21 cellular contexts compared by ENCODE assay signal in the genomic region with DNA sequence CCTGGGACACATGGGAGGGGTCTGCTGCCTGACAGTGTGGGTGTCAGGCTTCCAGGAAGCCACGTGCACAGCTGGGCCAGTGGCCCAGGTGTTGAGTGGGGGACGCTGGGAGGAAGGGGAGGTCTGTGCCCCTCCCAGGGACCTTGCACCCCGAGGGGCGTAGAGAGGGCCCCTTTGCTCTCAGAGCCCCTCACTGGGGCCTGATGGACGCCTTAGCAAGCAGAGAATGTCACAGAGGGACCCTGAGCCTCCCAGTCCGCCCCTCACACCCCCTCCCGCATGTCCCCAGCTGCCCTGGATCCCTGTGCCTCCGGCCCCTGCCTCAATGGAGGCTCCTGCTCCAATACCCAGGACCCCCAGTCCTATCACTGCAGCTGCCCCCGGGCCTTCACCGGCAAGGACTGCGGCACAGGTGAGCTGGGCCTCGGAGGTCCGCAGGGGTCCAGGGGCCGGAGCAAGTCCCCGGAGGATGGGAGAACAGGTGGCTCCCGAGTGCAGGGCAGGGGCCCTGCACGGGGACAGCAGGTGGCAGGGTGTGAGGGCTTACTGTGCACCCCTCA. TPM values are rescaled to one million over a fixed set of nuclear protein-coding genes. Genes with fewer than 3 reads are reported as not detected.
DNase-seq lines count a peak whose midpoint lies in the region; ATAC-seq and TF ChIP-seq lines count a peak whose summit lies in the region.
"Had no signal": no experiment of that assay in that cellular context is flagged by ENCODE, and none has a peak within 500 bp of the region (broad histone marks: within the 10 kb centered on the region; RNA-seq: fewer than 3 reads in every experiment).

No MANE protein-coding gene starts in this region.

- WGBS in spleen, 5 donors: 55 to 72% (median 67%) methylated on average over 11 to 17 of the region's 17 CpGs

- H3K4me3 Mint-ChIP-seq in central memory CD8-positive, alpha-beta T cell: no peak overlapping the region
- H3K4me3 Mint-ChIP-seq: activated CD4-positive, alpha-beta T cell treated with anti-CD3 and anti-CD28 coated beads, Interleukin-2, amount 10 ng/mL, durations not matched to agents 24 days and 14 days; activated CD8-positive, alpha-beta memory T cell treated with anti-CD3 and anti-CD28 coated beads, Interleukin-2, amount 10 ng/mL, durations not matched to agents 7 days and 5 days; activated naive CD4-positive, alpha-beta T cell treated with anti-CD3 and anti-CD28 coated beads for 36 hours; naive B cell; stimulated activated naive B cell treated with anti-CD40 and anti-IgM and Interleukin-4, amounts not matched to agents 10 μg/mL and 1 μg/mL and 100 μg/mL, for 72 hours had no signal

- DNase-seq in left ventricle myocardium inferior (no peak), right atrium auricular region (ENCODE audit: low spot score) (no peak), spleen (no peak), Karpas-422 (no peak)
- no peak for DNase-seq in central memory CD8-positive, alpha-beta T cell (ENCODE audit: low spot score in 2 of 2)
- no peak for DNase-seq in activated CD8-positive, alpha-beta memory T cell treated with anti-CD3 and anti-CD28 coated beads, Interleukin-2, amount 50 U/mL, for 48 hours
- no peak for DNase-seq in effector CD4-positive, alpha-beta T cell
- DNase-seq: NCI-H526 treated with DMSO at 0.1 percent for 48 hours had no signal

- peaks cover 7% of the 10 kb centered on the region for H3K27me3 ChIP-seq in left ventricle myocardium inferior (ENCODE audit: low read depth)
- H3K27me3 ChIP-seq in right atrium auricular region: no peaks in the 10 kb centered on the region
- H3K27me3 ChIP-seq in spleen (replicated peaks in 1 of 7): peaks cover 0 to 23% (median 0%) of the 10 kb centered on the region in 7 donors
- H3K27me3 ChIP-seq in Karpas-422 (ENCODE audit: low read length): no peaks in the 10 kb centered on the region
- H3K27me3 ChIP-seq: ovary, uterus had no signal

- H3K79me2 ChIP-seq in Karpas-422 (ENCODE audit: low read length): no peaks in the 10 kb centered on the region

- no peaks in the 10 kb centered on the region for H3K27me3 Mint-ChIP-seq in central memory CD8-positive, alpha-beta T cell
- H3K27me3 Mint-ChIP-seq: activated CD4-positive, alpha-beta T cell treated with anti-CD3 and anti-CD28 coated beads, Interleukin-2, amount 10 ng/mL, durations not matched to agents 24 days and 14 days; activated CD8-positive, alpha-beta memory T cell treated with anti-CD3 and anti-CD28 coated beads, Interleukin-2, amount 10 ng/mL, durations not matched to agents 7 days and 5 days had no signal

- no peak overlapping the region for H3K27ac ChIP-seq in left ventricle myocardium inferior (replicated peaks)
- no peak overlapping the region for H3K27ac ChIP-seq in right atrium auricular region
- no peak overlapping the region for H3K27ac ChIP-seq in spleen
- H3K27ac ChIP-seq in Karpas-422 (ENCODE audit: low read length): no peak overlapping the region
- H3K27ac ChIP-seq: BLaER1 treated with 17β-estradiol and CSF1 and Interleukin-3, amounts not matched to agents 10 nM and 100 nM; epithelial cell of prostate; KMS-11; ovary; uterus; WERI-Rb-1 had no signal

- no peak overlapping the region for H3K4me3 ChIP-seq in left ventricle myocardium inferior
- H3K4me3 ChIP-seq in right atrium auricular region: no peak overlapping the region
- no peak overlapping the region for H3K4me3 ChIP-seq in spleen
- H3K4me3 ChIP-seq in Karpas-422 (ENCODE audit: low read length): no peak overlapping the region
- H3K4me3 ChIP-seq: BLaER1 treated with 17β-estradiol and CSF1 and Interleukin-3, amounts not matched to agents 10 nM and 100 nM; ovary; uterus had no signal

- TF ChIP-seq POLR2A in spleen (IDR thresholded peaks at IDR 0.05): no peak

- H3K4me2 ChIP-seq in Karpas-422 (ENCODE audit: low read depth, low read length, poor library complexity, severe bottlenecking): no peak overlapping the region
- H3K4me2 ChIP-seq: KMS-11 had no signal

- H3K9me3 Mint-ChIP-seq in central memory CD8-positive, alpha-beta T cell: no peaks in the 10 kb centered on the region
- H3K9me3 Mint-ChIP-seq: activated CD4-positive, alpha-beta T cell treated with anti-CD3 and anti-CD28 coated beads, Interleukin-2, amount 10 ng/mL, durations not matched to agents 24 days and 14 days; activated naive CD4-positive, alpha-beta T cell treated with anti-CD3 and anti-CD28 coated beads for 36 hours; naive B cell; stimulated activated naive B cell treated with anti-CD40 and anti-IgM and Interleukin-4, amounts not matched to agents 10 μg/mL and 1 μg/mL and 100 μg/mL, for 72 hours had no signal

- no peaks in the 10 kb centered on the region for H4K20me1 ChIP-seq in Karpas-422 (ENCODE audit: insufficient read depth, low read depth, low read length)

- H3K9me3 ChIP-seq in left ventricle myocardium inferior (replicated peaks): no peaks in the 10 kb centered on the region
- H3K9me3 ChIP-seq in right atrium auricular region: no peaks in the 10 kb centered on the region
- H3K9me3 ChIP-seq in spleen: no peaks in the 10 kb centered on the region
- no peaks in the 10 kb centered on the region for H3K9me3 ChIP-seq in Karpas-422 (ENCODE audit: low read length)
- H3K9me3 ChIP-seq: BLaER1 treated with 17β-estradiol and CSF1 and Interleukin-3, amounts not matched to agents 10 nM and 100 nM; ovary; uterus had no signal

- peak; percentile 16 for ATAC-seq in central memory CD8-positive, alpha-beta T cell (replicated peaks; ENCODE audit: extremely low read depth, poor library complexity, severe bottlenecking)

- H3K4me1 ChIP-seq in left ventricle myocardium inferior (peaks cover 6% of the 10 kb centered on the region), right atrium auricular region (peaks cover 0 to 8% of the 10 kb centered on the region in 2 donors), spleen (peaks cover 3 to 11% (median 8%) of the 10 kb centered on the region in 6 donors), Karpas-422 (ENCODE audit: low read length) (no peaks in the 10 kb centered on the region)
- H3K4me1 ChIP-seq: uterus had no signal

- no peak overlapping the region for H3K9ac ChIP-seq in Karpas-422 (ENCODE audit: low read length)
- H3K9ac ChIP-seq: BLaER1 treated with 17β-estradiol and CSF1 and Interleukin-3, amounts not matched to agents 10 nM and 100 nM; KMS-11 had no signal

- intact Hi-C loops in left ventricle myocardium inferior (cut with micrococcal nuclease): loop anchor here (2.0 kb wide), 1 partner anchor 97 kb away; no protein-coding TSS in a partner anchor
- intact Hi-C loops in spleen (cut with DNase I; ENCODE audit: low total_unique reads): loop anchor here (5.0 to 10.0 kb wide), 3 partner anchors 97 to 339 kb away; no protein-coding TSS in a partner anchor

- H3K27ac Mint-ChIP-seq in central memory CD8-positive, alpha-beta T cell (ENCODE audit: low read depth): no peak overlapping the region
- H3K27ac Mint-ChIP-seq: activated CD4-positive, alpha-beta T cell treated with anti-CD3 and anti-CD28 coated beads, Interleukin-2, amount 10 ng/mL, durations not matched to agents 24 days and 14 days; activated CD8-positive, alpha-beta memory T cell treated with anti-CD3 and anti-CD28 coated beads, Interleukin-2, amount 10 ng/mL, durations not matched to agents 7 days and 5 days; activated naive CD4-positive, alpha-beta T cell treated with anti-CD3 and anti-CD28 coated beads for 36 hours; naive B cell; stimulated activated naive B cell treated with anti-CD40 and anti-IgM and Interleukin-4, amounts not matched to agents 10 μg/mL and 1 μg/mL and 100 μg/mL, for 72 hours had no signal

- no peaks in the 10 kb centered on the region for H3K9me2 ChIP-seq in Karpas-422 (replicated peaks; ENCODE audit: insufficient read depth, low read length)

- H3K36me3 ChIP-seq in left ventricle myocardium inferior: no peaks in the 10 kb centered on the region
- no peaks in the 10 kb centered on the region for H3K36me3 ChIP-seq in right atrium auricular region
- H3K36me3 ChIP-seq in spleen: no peaks in the 10 kb centered on the region
- no peaks in the 10 kb centered on the region for H3K36me3 ChIP-seq in Karpas-422 (ENCODE audit: insufficient read depth, low read length)
- H3K36me3 ChIP-seq: BLaER1 treated with 17β-estradiol and CSF1 and Interleukin-3, amounts not matched to agents 10 nM and 100 nM; ovary; uterus; WERI-Rb-1 had no signal

- no peak overlapping the region for H2AFZ ChIP-seq in Karpas-422 (ENCODE audit: low read length)

- no peaks in the 10 kb centered on the region for H3K36me3 Mint-ChIP-seq in central memory CD8-positive, alpha-beta T cell (ENCODE audit: insufficient read depth)
- H3K36me3 Mint-ChIP-seq: activated CD8-positive, alpha-beta memory T cell treated with anti-CD3 and anti-CD28 coated beads, Interleukin-2, amount 10 ng/mL, durations not matched to agents 7 days and 5 days; naive B cell; stimulated activated naive B cell treated with anti-CD40 and anti-IgM and Interleukin-4, amounts not matched to agents 10 μg/mL and 1 μg/mL and 100 μg/mL, for 72 hours had no signal

- no peaks in the 10 kb centered on the region for H3K4me1 Mint-ChIP-seq in central memory CD8-positive, alpha-beta T cell
- H3K4me1 Mint-ChIP-seq: activated CD4-positive, alpha-beta T cell treated with anti-CD3 and anti-CD28 coated beads, Interleukin-2, amount 10 ng/mL, durations not matched to agents 24 days and 14 days; activated CD8-positive, alpha-beta memory T cell treated with anti-CD3 and anti-CD28 coated beads, Interleukin-2, amount 10 ng/mL, durations not matched to agents 7 days and 5 days had no signal

- TF ChIP-seq CTCF in left ventricle myocardium inferior (IDR thresholded peaks at IDR 0.05; ENCODE audit: borderline replicate concordance) (peak; percentile 27), right atrium auricular region (IDR thresholded peaks at IDR 0.05) (peak in 1 of 2 donors; percentile 23), LNCAP (IDR thresholded peaks at IDR 0.05) (peak; percentile 16), spleen (IDR thresholded peaks at IDR 0.05 in 8 of 11, conservative IDR thresholded peaks at IDR 0.05 in 3 of 11) (peak in 6 of 11 experiments; percentile 29 to 68 (median 60))

RNA-seq across cellular contexts. Expression of a gene that starts 2.1 kb away (rescaled TPM):
- total RNA-seq in left ventricle myocardium inferior: 0.80 TPM
- total RNA-seq in right atrium auricular region: not detected
- under 1 TPM in 2 of 7 donors, not detected in 5; 0.32 to 0.47 TPM for total RNA-seq in spleen
- under 1 TPM; 0.11 to 0.35 (median 0.22) TPM for polyA plus RNA-seq in spleen
- total RNA-seq in Karpas-422 (2014; rRNA removed; shearing (Covaris generic); ENCODE audit: low replicate concordance): not detected in 2 replicates
- total RNA-seq: activated CD4-positive, alpha-beta T cell treated with anti-CD3 and anti-CD28 coated beads, Interleukin-2, amount 10 ng/mL, durations not matched to agents 24 days and 14 days; activated CD8-positive, alpha-beta memory T cell treated with anti-CD3 and anti-CD28 coated beads, Interleukin-2, amount 10 ng/mL, durations not matched to agents 7 days and 5 days; activated naive CD4-positive, alpha-beta T cell treated with anti-CD3 and anti-CD28 coated beads for 36 hours; T-helper 2 cell treated with Interferon-gamma antibody and Interleukin-4, amounts not matched to agents 100 ng/mL and 5 ng/mL, for 36 hours had no signal

RNA-seq across cellular contexts. Expression of a gene that starts 19.3 kb away (rescaled TPM):
- total RNA-seq in left ventricle myocardium inferior: 46.7 TPM
- 10 to 100 TPM; 31.0 to 68.9 TPM for total RNA-seq in right atrium auricular region
- 1 to 10 TPM in 6 of 7 donors, under 1 TPM in 1; 0.69 to 7.1 (median 1.6) TPM for total RNA-seq in spleen
- 10 to 100 TPM in 1 of 3 donors, 1 to 10 TPM in 2; 1.7 to 13.5 (median 8.7) TPM for polyA plus RNA-seq in spleen
- total RNA-seq in Karpas-422 (2014; rRNA removed; shearing (Covaris generic); ENCODE audit: low replicate concordance): 1.6 and 10.4 TPM in 2 replicates
- total RNA-seq: activated CD4-positive, alpha-beta T cell treated with anti-CD3 and anti-CD28 coated beads, Interleukin-2, amount 10 ng/mL, durations not matched to agents 24 days and 14 days; activated CD8-positive, alpha-beta memory T cell treated with anti-CD3 and anti-CD28 coated beads, Interleukin-2, amount 10 ng/mL, durations not matched to agents 7 days and 5 days; activated naive CD4-positive, alpha-beta T cell treated with anti-CD3 and anti-CD28 coated beads for 36 hours; T-helper 2 cell treated with Interferon-gamma antibody and Interleukin-4, amounts not matched to agents 100 ng/mL and 5 ng/mL, for 36 hours had no signal
